Comparison of ENCODE assay signal across 34 cellular contexts in the genomic region with DNA sequence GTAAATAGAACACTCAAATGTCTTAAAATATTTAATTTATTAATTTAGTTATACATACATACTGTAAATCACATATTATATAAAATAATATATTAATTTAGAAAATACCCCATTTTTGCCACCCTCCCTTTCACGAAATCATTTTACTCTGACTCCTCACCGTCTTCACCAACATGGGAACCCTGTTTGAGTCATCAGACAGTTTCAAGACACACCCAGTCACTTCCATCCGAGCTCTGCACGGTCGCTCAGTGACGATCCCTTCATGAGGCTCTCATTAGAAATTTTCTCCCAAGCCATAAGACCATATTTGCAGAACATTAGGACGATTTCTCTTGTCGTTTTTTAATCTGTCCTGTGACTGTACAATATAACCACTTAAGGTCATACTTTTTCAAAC. TPM values are rescaled to one million over a fixed set of nuclear protein-coding genes. Genes with fewer than 3 reads are reported as not detected.
"Had no signal": no experiment of that assay in that cellular context is flagged by ENCODE, and none has a peak within 500 bp of the region (broad histone marks: within the 10 kb centered on the region; RNA-seq: fewer than 3 reads in every experiment).

No MANE protein-coding gene starts in this region.

- DNase-seq: activated B cell treated with CpG ODN at 0.5 μM for 24 hours; activated CD4-positive, alpha-beta memory T cell treated with anti-CD3 and anti-CD28 coated beads for 36 hours; activated CD4-positive, alpha-beta T cell treated with anti-CD3 and anti-CD28 coated beads for 4 hours; activated CD4-positive, alpha-beta T cell treated with anti-CD3 and anti-CD28 coated beads, Interleukin-2, amount 10 ng/mL, durations not matched to agents 24 days and 14 days; activated CD4-positive, alpha-beta T cell treated with anti-CD3 and anti-CD28 coated beads, Interleukin-2, amount 50 U/mL, for 1 hour; activated CD4-positive, alpha-beta T cell treated with anti-CD3 and anti-CD28 coated beads, Interleukin-2, amount 50 U/mL, for 4 hours; activated CD4-positive, CD25-positive, alpha-beta regulatory T cell treated with anti-CD3 and anti-CD28 coated beads, Interleukin-2, amount 50 U/mL, for 72 hours; activated CD8-positive, alpha-beta memory T cell treated with anti-CD3 and anti-CD28 coated beads, Interleukin-2, amount 50 U/mL, for 4 hours; activated effector memory CD4-positive, alpha-beta T cell treated with anti-CD3 and anti-CD28 coated beads, Interleukin-2, amount 50 U/mL, for 16 hours; activated gamma-delta T cell treated with Interleukin-2 at 50 U/mL for 16 hours; activated naive CD4-positive, alpha-beta T cell; activated naive CD4-positive, alpha-beta T cell treated with anti-CD3 and anti-CD28 coated beads, Interleukin-2, amount 50 U/mL, for 16 hours; activated naive CD8-positive, alpha-beta T cell treated with anti-CD3 and anti-CD28 coated beads for 36 hours; activated T-cell treated with anti-CD3 and anti-CD28 coated beads for 4 hours; activated T-cell treated with anti-CD3 and anti-CD28 coated beads, Interleukin-2, amount 50 U/mL, for 1 hour; activated T-cell treated with anti-CD3 and anti-CD28 coated beads, Interleukin-2, amount 50 U/mL, for 4 hours; activated T-cell treated with anti-CD3 and anti-CD28 coated beads, Interleukin-2, amount 50 U/mL, for 72 hours; amniotic stem cell; aorta; body of pancreas; brain microvascular endothelial cell; central memory CD4-positive, alpha-beta T cell; SW 1271; T-helper 1 cell; T-helper 9 cell had no signal

- ATAC-seq: activated T-cell treated with anti-CD3 and anti-CD28 coated beads, Interleukin-2, amount 50 U/mL, for 4 hours; activated T-cell treated with anti-CD3 and anti-CD28 coated beads, Interleukin-2, amount 50 U/mL, for 72 hours; body of pancreas had no signal

- H3K4me3 Mint-ChIP-seq: activated B cell treated with CpG ODN at 0.5 μM for 24 hours; activated CD4-positive, alpha-beta memory T cell treated with anti-CD3 and anti-CD28 coated beads for 36 hours; activated CD4-positive, alpha-beta T cell treated with anti-CD3 and anti-CD28 coated beads, Interleukin-2, amount 10 ng/mL, durations not matched to agents 24 days and 14 days; activated naive CD8-positive, alpha-beta T cell treated with anti-CD3 and anti-CD28 coated beads for 36 hours; activated T-cell treated with anti-CD3 and anti-CD28 coated beads, Interleukin-2, amount 50 U/mL, for 4 hours; activated T-cell treated with anti-CD3 and anti-CD28 coated beads, Interleukin-2, amount 50 U/mL, for 72 hours; activated T-helper 1 cell treated with anti-CD3 and anti-CD28 coated beads, Interleukin-12 subunit alpha, Interleukin-12 subunit beta, Interleukin-2, Interleukin-4 antibody, amounts not matched to agents 30 ng/mL and 10 ng/mL and 1 ng/mL, durations not matched to agents 14 hours and 24 hours and 36 hours; T-helper 1 cell treated with Interleukin-12 subunit alpha and Interleukin-12 subunit beta and Interleukin-4 antibody, amounts not matched to agents 30 μg/mL and 1 μg/mL, for 36 hours; T-helper 2 cell treated with Interferon-gamma antibody and Interleukin-4, amounts not matched to agents 5 μg/mL and 100 μg/mL, for 36 hours had no signal

- H3K27ac Mint-ChIP-seq: activated B cell treated with CpG ODN at 0.5 μM for 24 hours; activated CD4-positive, alpha-beta memory T cell treated with anti-CD3 and anti-CD28 coated beads for 36 hours; activated CD4-positive, alpha-beta T cell treated with anti-CD3 and anti-CD28 coated beads, Interleukin-2, amount 10 ng/mL, durations not matched to agents 24 days and 14 days; activated naive CD8-positive, alpha-beta T cell treated with anti-CD3 and anti-CD28 coated beads for 36 hours; activated T-cell treated with anti-CD3 and anti-CD28 coated beads, Interleukin-2, amount 50 U/mL, for 72 hours; activated T-helper 1 cell treated with anti-CD3 and anti-CD28 coated beads, Interleukin-12 subunit alpha, Interleukin-12 subunit beta, Interleukin-2, Interleukin-4 antibody, amounts not matched to agents 30 ng/mL and 10 ng/mL and 1 ng/mL, durations not matched to agents 14 hours and 24 hours and 36 hours; activated T-helper 2 cell treated with anti-CD3 and anti-CD28 coated beads, Interferon-gamma antibody, Interleukin-2, Interleukin-4, amounts not matched to agents 10 μg/mL and 5 μg/mL and 100 μg/mL, durations not matched to agents 14 hours and 24 hours and 36 hours; T-helper 1 cell treated with Interleukin-12 subunit alpha and Interleukin-12 subunit beta and Interleukin-4 antibody, amounts not matched to agents 30 μg/mL and 1 μg/mL, for 36 hours; T-helper 2 cell treated with Interferon-gamma antibody and Interleukin-4, amounts not matched to agents 5 μg/mL and 100 μg/mL, for 36 hours had no signal

- H3K27me3 Mint-ChIP-seq: activated B cell treated with CpG ODN at 0.5 μM for 24 hours; activated CD4-positive, alpha-beta memory T cell treated with anti-CD3 and anti-CD28 coated beads for 36 hours; activated CD4-positive, alpha-beta T cell treated with anti-CD3 and anti-CD28 coated beads, Interleukin-2, amount 10 ng/mL, durations not matched to agents 24 days and 14 days; activated naive CD8-positive, alpha-beta T cell treated with anti-CD3 and anti-CD28 coated beads for 36 hours had no signal

- H3K9me3 Mint-ChIP-seq: activated B cell treated with CpG ODN at 0.5 μM for 24 hours; activated CD4-positive, alpha-beta memory T cell treated with anti-CD3 and anti-CD28 coated beads for 36 hours; activated CD4-positive, alpha-beta T cell treated with anti-CD3 and anti-CD28 coated beads, Interleukin-2, amount 10 ng/mL, durations not matched to agents 24 days and 14 days; activated naive CD8-positive, alpha-beta T cell treated with anti-CD3 and anti-CD28 coated beads for 36 hours; activated T-cell treated with anti-CD3 and anti-CD28 coated beads, Interleukin-2, amount 50 U/mL, for 4 hours; activated T-cell treated with anti-CD3 and anti-CD28 coated beads, Interleukin-2, amount 50 U/mL, for 72 hours; activated T-helper 1 cell treated with anti-CD3 and anti-CD28 coated beads, Interleukin-12 subunit alpha, Interleukin-12 subunit beta, Interleukin-2, Interleukin-4 antibody, amounts not matched to agents 30 ng/mL and 10 ng/mL and 1 ng/mL, durations not matched to agents 14 hours and 24 hours and 36 hours; activated T-helper 2 cell treated with anti-CD3 and anti-CD28 coated beads, Interferon-gamma antibody, Interleukin-2, Interleukin-4, amounts not matched to agents 10 μg/mL and 5 μg/mL and 100 μg/mL, durations not matched to agents 14 hours and 24 hours and 36 hours; T-helper 1 cell treated with Interleukin-12 subunit alpha and Interleukin-12 subunit beta and Interleukin-4 antibody, amounts not matched to agents 30 μg/mL and 1 μg/mL, for 36 hours; T-helper 2 cell treated with Interferon-gamma antibody and Interleukin-4, amounts not matched to agents 5 μg/mL and 100 μg/mL, for 36 hours had no signal

RNA-seq across cellular contexts. Expression of gene PNMA6F, which starts 26.9 kb away (rescaled TPM):
- total RNA-seq: activated B cell treated with CpG ODN at 0.5 μM for 24 hours; activated CD4-positive, alpha-beta memory T cell treated with anti-CD3 and anti-CD28 coated beads for 36 hours; activated CD4-positive, alpha-beta T cell treated with anti-CD3 and anti-CD28 coated beads, Interleukin-2, amount 10 ng/mL, durations not matched to agents 24 days and 14 days; activated CD8-positive, alpha-beta memory T cell treated with anti-CD3 and anti-CD28 coated beads for 36 hours; activated naive CD8-positive, alpha-beta T cell treated with anti-CD3 and anti-CD28 coated beads for 36 hours; activated T-cell treated with anti-CD3 and anti-CD28 coated beads, Interleukin-2, amount 50 U/mL, for 4 hours; activated T-cell treated with anti-CD3 and anti-CD28 coated beads, Interleukin-2, amount 50 U/mL, for 72 hours; activated T-helper 1 cell treated with anti-CD3 and anti-CD28 coated beads, Interleukin-12 subunit alpha, Interleukin-12 subunit beta, Interleukin-2, Interleukin-4 antibody, amounts not matched to agents 30 ng/mL and 10 ng/mL and 1 ng/mL, durations not matched to agents 14 hours and 24 hours and 36 hours; activated T-helper 2 cell treated with anti-CD3 and anti-CD28 coated beads, Interferon-gamma antibody, Interleukin-2, Interleukin-4, amounts not matched to agents 10 μg/mL and 5 μg/mL and 100 μg/mL, durations not matched to agents 14 hours and 24 hours and 36 hours; aorta; astrocyte; body of pancreas; breast epithelium; cardiac septum had no signal

RNA-seq across cellular contexts. Expression of gene PNMA6E, which starts 52.7 kb away (rescaled TPM):
- total RNA-seq: activated B cell treated with CpG ODN at 0.5 μM for 24 hours; activated CD4-positive, alpha-beta memory T cell treated with anti-CD3 and anti-CD28 coated beads for 36 hours; activated CD4-positive, alpha-beta T cell treated with anti-CD3 and anti-CD28 coated beads, Interleukin-2, amount 10 ng/mL, durations not matched to agents 24 days and 14 days; activated CD8-positive, alpha-beta memory T cell treated with anti-CD3 and anti-CD28 coated beads for 36 hours; activated naive CD8-positive, alpha-beta T cell treated with anti-CD3 and anti-CD28 coated beads for 36 hours; activated T-cell treated with anti-CD3 and anti-CD28 coated beads, Interleukin-2, amount 50 U/mL, for 4 hours; activated T-cell treated with anti-CD3 and anti-CD28 coated beads, Interleukin-2, amount 50 U/mL, for 72 hours; activated T-helper 1 cell treated with anti-CD3 and anti-CD28 coated beads, Interleukin-12 subunit alpha, Interleukin-12 subunit beta, Interleukin-2, Interleukin-4 antibody, amounts not matched to agents 30 ng/mL and 10 ng/mL and 1 ng/mL, durations not matched to agents 14 hours and 24 hours and 36 hours; activated T-helper 2 cell treated with anti-CD3 and anti-CD28 coated beads, Interferon-gamma antibody, Interleukin-2, Interleukin-4, amounts not matched to agents 10 μg/mL and 5 μg/mL and 100 μg/mL, durations not matched to agents 14 hours and 24 hours and 36 hours; aorta; astrocyte; body of pancreas; breast epithelium; cardiac septum; cerebellum had no signal
